Comparison of ENCODE assay signal across 15 cellular contexts in genomic region chr4:6576512-6576911, GRCh38. TPM values are rescaled to one million over a fixed set of nuclear protein-coding genes. Genes with fewer than 3 reads are reported as not detected.
DNase-seq lines count a peak whose midpoint lies in the region; ATAC-seq and TF ChIP-seq lines count a peak whose summit lies in the region.
"Had no signal": no experiment of that assay in that cellular context is flagged by ENCODE, and none has a peak within 500 bp of the region (broad histone marks: within the 10 kb centered on the region; RNA-seq: fewer than 3 reads in every experiment).

No MANE protein-coding gene starts in this region.

- H2AFZ ChIP-seq in IMR-90 (replicated peaks; ENCODE audit: low read length, poor library complexity): no peak overlapping the region

- no peaks in the 10 kb centered on the region for H3K27me3 Mint-ChIP-seq in activated T-helper 17 cell treated with anti-CD3 and anti-CD28 coated beads, Interleukin-2, amount 50 U/mL, for 72 hours
- peaks cover 0 to 1% (median under 1%) of the 10 kb centered on the region in 3 donors for H3K27me3 Mint-ChIP-seq in naive B cell

- H4K8ac ChIP-seq in IMR-90 (ENCODE audit: low read depth in 2 of 2, low read length in 2 of 2): no peak overlapping the region

- H3K4me1 Mint-ChIP-seq in activated T-helper 17 cell treated with anti-CD3 and anti-CD28 coated beads, Interleukin-2, amount 50 U/mL, for 72 hours: peaks cover 6% of the 10 kb centered on the region
- H3K4me1 Mint-ChIP-seq in naive B cell: peaks cover 10 to 27% (median 21%) of the 10 kb centered on the region in 3 donors

- peak overlapping the region; percentile 70 for H2AK9ac ChIP-seq in IMR-90 (replicated peaks; ENCODE audit: low read depth, low read length, poor library complexity)

- H3K4me1 ChIP-seq in BLaER1 (peaks cover 22% of the 10 kb centered on the region), IMR-90 (ENCODE audit: control insufficient read depth, insufficient read depth, low read length) (peaks cover 8% of the 10 kb centered on the region; the same call in 1 of the 2 replicates)

- peaks cover 0 to 13% of the 10 kb centered on the region in 2 experiments; a peak in 2 of 4 replicates for H3K79me1 ChIP-seq in IMR-90 (ENCODE audit: low read depth in 1 of 2, low read length in 2 of 2)

- no peak overlapping the region for H3K56ac ChIP-seq in IMR-90 (ENCODE audit: extremely low read depth, insufficient read depth, low read length)

- H2BK5ac ChIP-seq in IMR-90 (ENCODE audit: low read depth, low read length, poor library complexity, severe bottlenecking): no peak overlapping the region

- no peak overlapping the region for H3K27ac ChIP-seq in BLaER1
- no peak overlapping the region for H3K27ac ChIP-seq in IMR-90 (ENCODE audit: insufficient read depth, low read length)

- H2BK20ac ChIP-seq in IMR-90 (ENCODE audit: low read depth, low read length): no peak overlapping the region

- H3K18ac ChIP-seq in IMR-90 (ENCODE audit: low read depth, low read length): no peak overlapping the region

- H3K4me2 ChIP-seq in BLaER1 (peak overlapping the region; percentile 97), IMR-90 (ENCODE audit: low read depth, low read length) (no peak overlapping the region)

- no peak for TF ChIP-seq POLR2A in IMR-90 (IDR thresholded peaks at IDR 0.05; ENCODE audit: low read depth, low read length)

- H2BK15ac ChIP-seq in IMR-90 (ENCODE audit: low read depth, low read length): no peak overlapping the region

- no peak overlapping the region for H3K4ac ChIP-seq in IMR-90 (ENCODE audit: low read depth, low read length)

- TF ChIP-seq CTCF in IMR-90 (conservative IDR thresholded peaks at IDR 0.05; ENCODE audit: low read depth, low read length): no peak

- H3K4me3 ChIP-seq in BLaER1: no peak overlapping the region
- no peak overlapping the region for H3K4me3 ChIP-seq in IMR-90 (ENCODE audit: insufficient read depth, low read depth, low read length)

- WGBS in IMR-90 (ENCODE audit: extremely low coverage in 2 of 2, insufficient read length in 1 of 2), 2 experiments: 94% methylated on average over 7 of the region's 16 CpGs; no CpG with 5 or more reads in 1 of the 2 experiments

- no peak for DNase-seq in IMR-90
- no peak for DNase-seq in naive B cell
- no peak for DNase-seq in DMS114 treated with DMSO at 0.1 percent for 48 hours (lab: John Stamatoyannopoulos, UW; ENCODE audit: unreplicated experiment)
- DNase-seq in NOMO-1 treated with dmso at 0.1 percent for 144 hours (lab: John Stamatoyannopoulos, UW; ENCODE audit: unreplicated experiment): no peak
- no peak for DNase-seq in retina
- DNase-seq: activated CD4-positive, alpha-beta T cell treated with anti-CD3 and anti-CD28 coated beads, Interleukin-2, amount 50 U/mL, for 1 hour; activated gamma-delta T cell treated with Interleukin-2 at 50 U/mL for 16 hours; mesendoderm; NCI-H446 treated with DMSO at 0.1 percent for 48 hours; Peyer's patch; stimulated activated CD4-positive, alpha-beta T cell treated with anti-CD3 and anti-CD28 coated beads, Interleukin-1b, Interleukin-23, amount 100 ng/mL, for 48 hours had no signal

- no peaks in the 10 kb centered on the region for H3K9me3 Mint-ChIP-seq in activated T-helper 17 cell treated with anti-CD3 and anti-CD28 coated beads, Interleukin-2, amount 50 U/mL, for 72 hours
- peaks cover 0 to 5% (median under 1%) of the 10 kb centered on the region in 7 donors for H3K9me3 Mint-ChIP-seq in naive B cell

- no peak overlapping the region for H4K5ac ChIP-seq in IMR-90 (ENCODE audit: low read depth, low read length)

- no peak overlapping the region for H3K27ac Mint-ChIP-seq in activated T-helper 17 cell treated with anti-CD3 and anti-CD28 coated beads, Interleukin-2, amount 50 U/mL, for 72 hours
- H3K27ac Mint-ChIP-seq in naive B cell: peak overlapping the region in 1 of 6 donors; percentile 81

- H3K9me1 ChIP-seq in IMR-90 (ENCODE audit: insufficient read depth, low read length): peaks cover 4% of the 10 kb centered on the region; the same call in 1 of the 2 replicates

- TF ChIP-seq RAD21 in IMR-90 (IDR thresholded peaks at IDR 0.05; ENCODE audit: low read length): no peak

- ATAC-seq in IMR-90 (ENCODE audit: low read depth) (no peak), naive B cell (ENCODE audit: low read depth in 2 of 2) (no peak), HG03135 (IDR thresholded peaks at IDR 0.05; ENCODE audit: unreplicated experiment) (no peak)
- no peak for ATAC-seq in activated T-helper 17 cell treated with anti-CD3 and anti-CD28 coated beads, Interleukin-2, amount 50 U/mL, for 72 hours (replicated peaks)
- ATAC-seq: esophagus mucosa had no signal

- no TSS peak for BruUV-seq in IMR-90 (replicated peaks; lab: Mats Ljungman, UMichigan)

- peaks cover 43% of the 10 kb centered on the region for H3K36me3 Mint-ChIP-seq in activated T-helper 17 cell treated with anti-CD3 and anti-CD28 coated beads, Interleukin-2, amount 50 U/mL, for 72 hours (ENCODE audit: low read depth)
- peaks cover 8 to 23% of the 10 kb centered on the region in 2 donors for H3K36me3 Mint-ChIP-seq in naive B cell

- H2BK120ac ChIP-seq in IMR-90 (ENCODE audit: low read depth, low read length): no peak overlapping the region

- POLR2A ChIA-PET in IMR-90 (lab: Charles Lee; ENCODE audit: unreplicated experiment): no interaction called here

- H3K27me3 ChIP-seq in BLaER1: no peaks in the 10 kb centered on the region
- H3K27me3 ChIP-seq in IMR-90 (ENCODE audit: control insufficient read depth, insufficient read depth, low read length): peaks cover 9% of the 10 kb centered on the region
- H3K27me3 ChIP-seq: Peyer's patch had no signal

- CTCF ChIA-PET in IMR-90 (lab: Yijun Ruan, JAX): no interaction called here

- no peak overlapping the region for H4K91ac ChIP-seq in IMR-90 (ENCODE audit: insufficient read depth, low read depth, low read length)

- H4K20me1 ChIP-seq in BLaER1 (no peaks in the 10 kb centered on the region), IMR-90 (ENCODE audit: insufficient read depth, low read length) (no peaks in the 10 kb centered on the region)

- no peak overlapping the region for H3K14ac ChIP-seq in IMR-90 (replicated peaks; ENCODE audit: low read depth, low read length)

- dilution Hi-C loops in IMR-90 (cut with HindIII; ENCODE audit: low sequenced_read_pairs, unreplicated experiment): no loop called here

- in situ Hi-C loops in IMR-90 (cut with MboI; ENCODE audit: low sequenced_read_pairs): no loop called here

- no peak overlapping the region for H2AK5ac ChIP-seq in IMR-90 (ENCODE audit: low read depth, low read length)

- peaks cover 49% of the 10 kb centered on the region for H3K36me3 ChIP-seq in BLaER1
- H3K36me3 ChIP-seq in IMR-90 (ENCODE audit: control insufficient read depth, insufficient read depth, low read length): peaks cover 29% of the 10 kb centered on the region

- H3K9ac ChIP-seq in BLaER1: no peak overlapping the region
- no peak overlapping the region for H3K9ac ChIP-seq in IMR-90 (ENCODE audit: low read depth, low read length)

- peak overlapping the region; percentile 84 for H3K4me3 Mint-ChIP-seq in activated T-helper 17 cell treated with anti-CD3 and anti-CD28 coated beads, Interleukin-2, amount 50 U/mL, for 72 hours
- peak overlapping the region; percentile 29 to 93 (median 83) for H3K4me3 Mint-ChIP-seq in naive B cell

- no peak overlapping the region for H3K23ac ChIP-seq in IMR-90 (ENCODE audit: low read depth, low read length)

- H3K9me3 ChIP-seq in BLaER1: no peaks in the 10 kb centered on the region
- peaks cover 3% of the 10 kb centered on the region for H3K9me3 ChIP-seq in IMR-90 (ENCODE audit: control insufficient read depth, insufficient read depth, low read length)
- H3K9me3 ChIP-seq: Peyer's patch had no signal

- intact Hi-C loops in IMR-90 (cut with micrococcal nuclease): no loop called here

TF ChIP-seq in IMR-90, 13 proteins besides CTCF, POLR2A, EP300 and RAD21:
- TF ChIP-seq, protein P1, sequence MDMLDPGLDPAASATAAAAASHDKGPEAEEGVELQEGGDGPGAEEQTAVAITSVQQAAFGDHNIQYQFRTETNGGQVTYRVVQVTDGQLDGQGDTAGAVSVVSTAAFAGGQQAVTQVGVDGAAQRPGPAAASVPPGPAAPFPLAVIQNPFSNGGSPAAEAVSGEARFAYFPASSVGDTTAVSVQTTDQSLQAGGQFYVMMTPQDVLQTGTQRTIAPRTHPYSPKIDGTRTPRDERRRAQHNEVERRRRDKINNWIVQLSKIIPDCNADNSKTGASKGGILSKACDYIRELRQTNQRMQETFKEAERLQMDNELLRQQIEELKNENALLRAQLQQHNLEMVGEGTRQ (IDR thresholded peaks at IDR 0.05; ENCODE audit: low read depth, low read length): no peak

RNA-seq across cellular contexts. Expression of gene MAN2B2, which starts 1.5 kb away (rescaled TPM):
- total RNA-seq in IMR-90 (2012; rRNA removed): 11.9 and 13.4 TPM in 2 replicates
- 33.8 and 34.1 TPM in 2 replicates for polyA plus RNA-seq in IMR-90 (2012; rRNA removed)
- 28.6 and 52.3 TPM in 2 replicates for polyA plus RNA-seq in IMR-90 (2012; cell fraction: cytosol; rRNA removed)
- 24.9 and 43.8 TPM in 2 replicates for polyA plus RNA-seq in IMR-90 (2012; cell fraction: nucleus; rRNA removed; ENCODE audit: low replicate concordance)
- 10 to 100 TPM; 19.5 to 20.3 TPM for total RNA-seq in activated T-helper 17 cell treated with anti-CD3 and anti-CD28 coated beads, Interleukin-2, amount 50 U/mL, for 72 hours
- polyA plus RNA-seq in naive B cell (ENCODE audit: low read depth in 6 of 6): 10 to 100 TPM; 10.8 to 26.1 (median 16.3) TPM
